1 cellular context compared by ENCODE assay signal in genomic region chr20:35636095-35636494, GRCh38.
TF ChIP-seq lines count a peak whose summit lies in the region.

No MANE protein-coding gene starts in this region.

TF ChIP-seq in IMR-90, 13 proteins besides CTCF, POLR2A, EP300 and RAD21:
- no peak for TF ChIP-seq FOS (IDR thresholded peaks at IDR 0.05; ENCODE audit: low read depth, low read length)
- no peak for TF ChIP-seq CEBPB (IDR thresholded peaks at IDR 0.05; ENCODE audit: low read depth, low read length)
- no peak for TF ChIP-seq NFE2L2 (IDR thresholded peaks at IDR 0.05; ENCODE audit: low read depth, low read length)
- TF ChIP-seq RCOR1 (IDR thresholded peaks at IDR 0.05; ENCODE audit: insufficient replicate concordance, low read length) = no peak
- TF ChIP-seq MAZ (IDR thresholded peaks at IDR 0.05; ENCODE audit: borderline replicate concordance, low read depth, low read length) = no peak
- TF ChIP-seq USF2 (IDR thresholded peaks at IDR 0.05; ENCODE audit: low read depth, low read length) = no peak
- no peak for TF ChIP-seq CHD1 (IDR thresholded peaks at IDR 0.05; ENCODE audit: low read depth, low read length)
